ENCODE assay signal across 2 cellular contexts in genomic region chr11:108813086-108813485, GRCh38.
TF ChIP-seq lines count a peak whose summit lies in the region.

No MANE protein-coding gene starts in this region.

TF ChIP-seq in HepG2, 621 proteins besides CTCF, POLR2A, EP300 and RAD21:
- TF ChIP-seq MAFK (conservative IDR thresholded peaks at IDR 0.05 in 1 of 2, IDR thresholded peaks at IDR 0.05 in 1 of 2; ENCODE audit: low read length in 2 of 2) (peak; percentile 40 to 55; a peak in 2 of 4 replicates), FOXO1 (CRISPR knock-in tag; IDR thresholded peaks at IDR 0.05) (no peak), MAFF (IDR thresholded peaks at IDR 0.05; ENCODE audit: low read depth, low read length) (peak; percentile 56)

TF ChIP-seq in IMR-90, 13 proteins besides CTCF, POLR2A, EP300 and RAD21:
- TF ChIP-seq MAZ (IDR thresholded peaks at IDR 0.05; ENCODE audit: borderline replicate concordance, low read depth, low read length): no peak
- no peak for TF ChIP-seq CHD1 (IDR thresholded peaks at IDR 0.05; ENCODE audit: low read depth, low read length)
- 0 out of 2 replicates have a peak, but pooled peaks have one; percentile 36 for TF ChIP-seq MAFK (IDR thresholded peaks at IDR 0.05; ENCODE audit: low read depth, low read length)
